Comparison of ENCODE assay signal across 26 cellular contexts in the genomic region with DNA sequence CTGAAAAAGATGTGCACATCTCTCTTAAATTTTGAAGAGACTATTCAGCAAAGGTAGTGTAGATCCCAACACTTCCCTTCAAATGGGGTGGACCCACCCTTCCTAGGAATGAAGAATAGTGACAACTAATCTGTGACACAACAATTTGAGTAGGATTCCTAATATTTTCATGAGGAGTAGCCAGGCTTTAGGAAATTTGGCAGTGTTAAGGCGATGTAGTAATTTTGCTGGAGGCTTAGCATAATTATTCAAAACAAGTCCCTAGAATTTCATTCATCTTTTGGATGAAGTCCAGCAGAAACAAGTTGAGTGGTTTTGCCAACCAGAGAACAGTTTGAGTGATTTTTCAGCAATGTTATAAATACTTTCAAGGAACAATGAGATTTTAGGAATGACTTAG. TPM values are rescaled to one million over a fixed set of nuclear protein-coding genes. Genes with fewer than 3 reads are reported as not detected.
A peak's percentile ranks its signal among the peaks of the same experiment; 100 is the strongest.
DNase-seq lines count a peak whose midpoint lies in the region; TF ChIP-seq lines count a peak whose summit lies in the region.
"Had no signal": no experiment of that assay in that cellular context is flagged by ENCODE, and none has a peak within 500 bp of the region (broad histone marks: within the 10 kb centered on the region; RNA-seq: fewer than 3 reads in every experiment).

No MANE protein-coding gene starts in this region.

- H2AFZ ChIP-seq in smooth muscle cell (ENCODE audit: low read depth), result no peak overlapping the region

- H3K27ac ChIP-seq in RWPE1 (no peak overlapping the region), smooth muscle cell (ENCODE audit: low read depth) (peak overlapping the region; percentile 74)
- H3K27ac ChIP-seq: spleen, testis, vagina had no signal

- CTCF ChIA-PET in RWPE1 (lab: Yijun Ruan, JAX), result interaction anchor here (1.4 kb wide), 1 partner anchor 26 kb away, joined by 11 read pairs; no protein-coding TSS in a partner anchor

- H3K9ac ChIP-seq in smooth muscle cell (ENCODE audit: low read depth), result no peak overlapping the region
- H3K9ac ChIP-seq: SK-N-SH had no signal

- WGBS in smooth muscle cell (ENCODE audit: low lambda C conversion rate), result 67% methylated on average over 1 of the region's 1 CpG

- H3K4me1 ChIP-seq in smooth muscle cell (ENCODE audit: low read depth), result no peaks in the 10 kb centered on the region
- H3K4me1 ChIP-seq: spleen, testis had no signal

- intact Hi-C loops in posterior cingulate gyrus (cut with DNase I), result no loop called here

- H3K79me2 ChIP-seq in smooth muscle cell (ENCODE audit: low read depth), result no peaks in the 10 kb centered on the region

- no peaks in the 10 kb centered on the region for H3K9me3 ChIP-seq in smooth muscle cell (replicated peaks; ENCODE audit: low read depth)
- H3K9me3 ChIP-seq: MG63, SK-N-SH, testis, vagina had no signal

- no peaks in the 10 kb centered on the region for H3K27me3 ChIP-seq in smooth muscle cell (ENCODE audit: low read depth)
- H3K27me3 ChIP-seq: MG63, spleen, testis, vagina had no signal

- TF ChIP-seq CTCF in RWPE1 (conservative IDR thresholded peaks at IDR 0.05; ENCODE audit: low read depth), result no peak
- no peak for TF ChIP-seq CTCF in smooth muscle cell (IDR thresholded peaks at IDR 0.05; ENCODE audit: borderline replicate concordance, insufficient read depth, poor library complexity, severe bottlenecking)

- no peaks in the 10 kb centered on the region for H3K36me3 ChIP-seq in smooth muscle cell (ENCODE audit: low read depth)
- H3K36me3 ChIP-seq: MG63, spleen, vagina had no signal

- no peaks in the 10 kb centered on the region for H4K20me1 ChIP-seq in smooth muscle cell (ENCODE audit: low read depth)

- H3K4me3 ChIP-seq in smooth muscle cell, result no peak overlapping the region
- H3K4me3 ChIP-seq: MG63, spleen, testis, vagina had no signal

- peak; percentile 11 for DNase-seq in GM04503 (ENCODE audit: low read depth)
- peak; percentile 29 for DNase-seq in RWPE1 (ENCODE audit: low spot score)
- DNase-seq in fibroblast of gingiva (ENCODE audit: low read depth), result peak; percentile 80
- DNase-seq in smooth muscle cell (lab: John Stamatoyannopoulos, UW; ENCODE audit: unreplicated experiment), result no peak
- DNase-seq in posterior cingulate gyrus, result no peak
- DNase-seq in ecto neural progenitor cell (ENCODE audit: low spot score), result no peak
- DNase-seq in activated CD4-positive, alpha-beta T cell treated with anti-CD3 and anti-CD28 coated beads for 48 hours, result no peak
- DNase-seq: activated CD4-positive, alpha-beta T cell treated with anti-CD3 and anti-CD28 coated beads, Interleukin-2, amount 10 ng/mL, durations not matched to agents 24 days and 14 days; activated naive CD4-positive, alpha-beta T cell treated with Interleukin-2 at 50 U/mL for 16 hours; activated T-cell treated with anti-CD3 and anti-CD28 coated beads, Interleukin-2, amount 50 U/mL, for 72 hours; cortex of kidney; GDM1; hypothalamus; left ventricle myocardium superior; MG63; naive thymus-derived CD8-positive, alpha-beta T cell; NCI-H1436; NCI-H2171; NCI-H524 treated with DMSO at 0.1 percent for 48 hours; SK-N-SH; spleen; stimulated activated CD4-positive, alpha-beta T cell treated with anti-CD3 and anti-CD28 coated beads, Interleukin-2, amount 100 ng/mL, for 48 hours; testis had no signal

- H3F3A ChIP-seq in smooth muscle cell (ENCODE audit: low read depth), result no peaks in the 10 kb centered on the region

- POLR2A ChIA-PET in RWPE1 (lab: Yijun Ruan, JAX; ENCODE audit: low non-redundant PET), result no interaction called here

- no peak overlapping the region for H3K4me2 ChIP-seq in smooth muscle cell
- H3K4me2 ChIP-seq: SK-N-SH had no signal

RNA-seq across cellular contexts. Expression of gene ELOVL4, which starts 52.4 kb away (rescaled TPM):
- total RNA-seq in smooth muscle cell, result 16.4 and 19.3 TPM in 2 replicates
- polyA plus RNA-seq in smooth muscle cell, result 8.4 and 12.2 TPM in 2 replicates
- polyA plus RNA-seq: CD14-positive monocyte, IgD-negative memory B cell had no signal

Comparison
In these comparisons a context has a peak if more than half of its experiments do, and no peak if none do; other contexts are left out.
1. DNase-seq: peak in GM04503 (single experiment), RWPE1 (single experiment) and fibroblast of gingiva (single experiment); none in smooth muscle cell (single experiment), posterior cingulate gyrus (0 of 10), ecto neural progenitor cell (single experiment) and activated CD4-positive, alpha-beta T cell treated with anti-CD3 and anti-CD28 coated beads for 48 hours (single experiment).